ENCODE assay signal across 8 cellular contexts in genomic region chr3:152298393-152299242, GRCh38. TPM values are rescaled to one million over a fixed set of nuclear protein-coding genes. Genes with fewer than 3 reads are reported as not detected.
DNase-seq lines count a peak whose midpoint lies in the region; ATAC-seq and TF ChIP-seq lines count a peak whose summit lies in the region.

No MANE protein-coding gene starts in this region.

- H3K4me1 ChIP-seq in GM23338 (ENCODE audit: insufficient read depth) (peaks cover 62% of the 10 kb centered on the region), Loucy (ENCODE audit: insufficient read depth, low read length, poor library complexity, severe bottlenecking) (peaks cover 45% of the 10 kb centered on the region), SK-N-SH (ENCODE audit: control insufficient read depth in 1 of 2, insufficient read depth in 2 of 2, low read depth in 1 of 2, low read length in 1 of 2) (peaks cover 20 to 30% of the 10 kb centered on the region in 2 experiments; a peak in 3 of 4 replicates), iPS-15b (ENCODE audit: control insufficient read depth, insufficient read depth, low read length) (peaks cover 26% of the 10 kb centered on the region), gastrocnemius medialis (peaks cover 47 to 49% of the 10 kb centered on the region in 2 donors)

- H4K20me1 ChIP-seq in GM23338 (replicated peaks; ENCODE audit: insufficient read depth) = 0 out of 2 replicates have a peak, but pooled peaks cover 2% of the 10 kb centered on the region
- H4K20me1 ChIP-seq in Loucy (ENCODE audit: insufficient read depth, low read length, poor library complexity, severe bottlenecking) = peaks cover 98% of the 10 kb centered on the region
- peaks cover 46% of the 10 kb centered on the region for H4K20me1 ChIP-seq in SK-N-SH (ENCODE audit: insufficient read depth)

- 3% methylated on average over 14 of the region's 14 CpGs for WGBS in SK-N-SH (ENCODE audit: low lambda C conversion rate)

- H3K9me2 ChIP-seq in GM23338 (ENCODE audit: insufficient read depth) (no peaks in the 10 kb centered on the region), Loucy (replicated peaks; ENCODE audit: low read depth, low read length) (no peaks in the 10 kb centered on the region), SK-N-SH (no peaks in the 10 kb centered on the region)

- H3K27me3 Mint-ChIP-seq in GM23338 (ENCODE audit: insufficient read depth, low read depth, poor library complexity) = no peaks in the 10 kb centered on the region

- H3K4me2 ChIP-seq in GM23338 (peak overlapping the region; percentile 28), Loucy (ENCODE audit: low read depth, low read length, poor library complexity, severe bottlenecking) (peak overlapping the region; percentile 9), SK-N-SH (peak overlapping the region; percentile 75)

- H3K27me3 ChIP-seq in GM23338 (ENCODE audit: insufficient read depth) (no peaks in the 10 kb centered on the region), Loucy (ENCODE audit: insufficient read depth, low read length, poor library complexity, severe bottlenecking) (no peaks in the 10 kb centered on the region), SK-N-SH (ENCODE audit: insufficient read depth) (no peaks in the 10 kb centered on the region), iPS-15b (ENCODE audit: control insufficient read depth, insufficient read depth, low read length) (no peaks in the 10 kb centered on the region), gastrocnemius medialis (no peaks in the 10 kb centered on the region)

- peaks cover 57% of the 10 kb centered on the region for H3K4me1 Mint-ChIP-seq in GM23338

- POLR2A ChIA-PET in SK-N-SH (lab: Yijun Ruan, JAX) = interaction anchor here (0.9 to 1.3 kb wide), 2 partner anchors 23 to 30 kb away, joined by 3 to 7 read pairs; partner anchors contain the start of gene MBNL1

- peak overlapping the region; percentile 60 for H3K27ac ChIP-seq in GM23338 (ENCODE audit: low read depth)
- peak overlapping the region; percentile 92 to 97 for H3K27ac ChIP-seq in SK-N-SH (ENCODE audit: low read depth in 2 of 2, low read length in 1 of 2)
- peak overlapping the region; percentile 85 to 92 (median 88) for H3K27ac ChIP-seq in gastrocnemius medialis

- no peaks in the 10 kb centered on the region for H3K36me3 Mint-ChIP-seq in GM23338 (ENCODE audit: low read depth)

- CTCF ChIA-PET in SK-N-SH (lab: Yijun Ruan, JAX) = interaction anchor here (1.1 to 1.8 kb wide), 3 partner anchors 8 to 146 kb away, joined by 3 to 4 read pairs (median 3); no protein-coding TSS in a partner anchor

- H3K9me3 ChIP-seq in Loucy (ENCODE audit: insufficient read depth, low read depth, low read length) = no peaks in the 10 kb centered on the region
- H3K9me3 ChIP-seq in SK-N-SH = no peaks in the 10 kb centered on the region
- H3K9me3 ChIP-seq in iPS-15b (ENCODE audit: control insufficient read depth, insufficient read depth, low read length) = no peaks in the 10 kb centered on the region
- H3K9me3 ChIP-seq in gastrocnemius medialis = no peaks in the 10 kb centered on the region

- H3K9ac ChIP-seq in Loucy (ENCODE audit: low read depth, low read length, poor library complexity, severe bottlenecking) (no peak overlapping the region), SK-N-SH (peak overlapping the region; percentile 59; the same call in 1 of the 2 replicates), iPS-15b (ENCODE audit: low read depth, low read length) (peak overlapping the region; percentile 41)

- peak overlapping the region; percentile 82 for H3K27ac Mint-ChIP-seq in GM23338

- peak in 1 of 2 experiments; percentile 13; a peak in 1 of 4 replicates for TF ChIP-seq EP300 in SK-N-SH (IDR thresholded peaks at IDR 0.05; ENCODE audit: borderline replicate concordance in 1 of 2, low read depth in 1 of 2, low read length in 1 of 2)

- no peaks in the 10 kb centered on the region for H3K9me3 Mint-ChIP-seq in GM23338

- TF ChIP-seq POLR2A in gastrocnemius medialis (IDR thresholded peaks at IDR 0.05) = peak; percentile 43 to 79

- TF ChIP-seq CTCF in GM23338 (conservative IDR thresholded peaks at IDR 0.05; ENCODE audit: low read depth in 2 of 2) = no peak
- TF ChIP-seq CTCF in Loucy (conservative IDR thresholded peaks at IDR 0.05; ENCODE audit: low read length) = no peak
- TF ChIP-seq CTCF in SK-N-SH (IDR thresholded peaks at IDR 0.05) = no peak
- TF ChIP-seq CTCF in astrocyte of the spinal cord (IDR thresholded peaks at IDR 0.05; ENCODE audit: low read depth, low read length) = no peak
- TF ChIP-seq CTCF in gastrocnemius medialis (IDR thresholded peaks at IDR 0.05 in 4 of 5, conservative IDR thresholded peaks at IDR 0.05 in 1 of 5) = no peak

- in situ Hi-C loops in G401 (cut with HindIII; ENCODE audit: low sequenced_read_pairs) = no loop called here
- in situ Hi-C loops in astrocyte of the spinal cord (cut with HindIII; ENCODE audit: low sequenced_read_pairs) = no loop called here
- in situ Hi-C loops in gastrocnemius medialis (cut with MboI; ENCODE audit: low sequenced_read_pairs in 4 of 4) = no loop called here

- H2AFZ ChIP-seq in GM23338 = no peak overlapping the region; the same call in 1 of the 2 replicates
- H2AFZ ChIP-seq in Loucy (ENCODE audit: low read length) = no peak overlapping the region
- no peak overlapping the region for H2AFZ ChIP-seq in SK-N-SH (ENCODE audit: low read depth)

- DNase-seq in G401 (ENCODE audit: low spot score) = peak; percentile 90
- no peak for DNase-seq in GM23338 (ENCODE audit: low spot score)
- DNase-seq in SK-N-SH = peak; percentile 60
- peak; percentile 92 for DNase-seq in astrocyte of the spinal cord (ENCODE audit: low read depth, low spot score)
- peak; percentile 77 to 82 for DNase-seq in gastrocnemius medialis
- no peak for DNase-seq in NCI-H1930 (lab: John Stamatoyannopoulos, UW)

- H3K4me3 ChIP-seq in GM23338 (peak overlapping the region; percentile 7; the same call in 1 of the 2 replicates), Loucy (ENCODE audit: low read length, poor library complexity, severe bottlenecking) (no peak overlapping the region), SK-N-SH (ENCODE audit: low read depth in 2 of 2, low read length in 1 of 2) (peak overlapping the region; percentile 50 to 60), astrocyte of the spinal cord (ENCODE audit: low read depth, low read length) (peak overlapping the region; percentile 32), iPS-15b (ENCODE audit: low read depth, low read length) (no peak overlapping the region), gastrocnemius medialis (peak overlapping the region; percentile 44 to 67 (median 55))

- H3F3A ChIP-seq in GM23338 (replicated peaks; ENCODE audit: low read depth) (no peaks in the 10 kb centered on the region), Loucy (ENCODE audit: low read depth) (no peaks in the 10 kb centered on the region), SK-N-SH (replicated peaks; ENCODE audit: insufficient read depth) (peaks cover 50% of the 10 kb centered on the region)

- H3K4me3 Mint-ChIP-seq in GM23338 = peak overlapping the region; percentile 38

- peaks cover 52% of the 10 kb centered on the region for H3K79me2 ChIP-seq in GM23338 (replicated peaks; ENCODE audit: insufficient read depth)
- peaks cover 100% of the 10 kb centered on the region for H3K79me2 ChIP-seq in Loucy (ENCODE audit: insufficient read depth, low read length)
- peaks cover 98% of the 10 kb centered on the region for H3K79me2 ChIP-seq in SK-N-SH (ENCODE audit: insufficient read depth)

- H3K36me3 ChIP-seq in GM23338 (ENCODE audit: insufficient read depth) (no peaks in the 10 kb centered on the region), Loucy (ENCODE audit: insufficient read depth, low read length) (peaks cover 47% of the 10 kb centered on the region), SK-N-SH (replicated peaks in 1 of 2; ENCODE audit: control insufficient read depth in 1 of 2, insufficient read depth in 2 of 2, low read length in 1 of 2) (peaks cover 15 to 20% of the 10 kb centered on the region in 2 experiments), iPS-15b (ENCODE audit: control insufficient read depth, insufficient read depth, low read length) (no peaks in the 10 kb centered on the region), gastrocnemius medialis (peaks cover 0 to 10% of the 10 kb centered on the region in 2 donors)

- no peak for TF ChIP-seq RAD21 in SK-N-SH (IDR thresholded peaks at IDR 0.05; ENCODE audit: low read length)

- intact Hi-C loops in gastrocnemius medialis (cut with DNase I; ENCODE audit: low total_unique reads) = loop anchor here (2.0 kb wide), 2 partner anchors 28 to 106 kb away; no protein-coding TSS in a partner anchor

- ATAC-seq in GM23338 (peak; percentile 68), gastrocnemius medialis (peak; percentile 74 to 76)

TF ChIP-seq in GM23338, 12 proteins besides CTCF, POLR2A, EP300 and RAD21 (continues in another document):
- TF ChIP-seq JUNB (IDR thresholded peaks at IDR 0.05; ENCODE audit: unreplicated experiment) = no peak

TF ChIP-seq in SK-N-SH, 30 proteins besides CTCF, POLR2A, EP300 and RAD21 (continues in another document):
- no peak for TF ChIP-seq SMC3 (IDR thresholded peaks at IDR 0.05; ENCODE audit: low read depth, low read length)
- TF ChIP-seq SIN3A (IDR thresholded peaks at IDR 0.05; ENCODE audit: borderline replicate concordance, low read depth, low read length) = 0 out of 2 replicates have a peak, but pooled peaks have one; percentile 74
- TF ChIP-seq GABPA (IDR thresholded peaks at IDR 0.05; ENCODE audit: low read depth) = peak; percentile 58
- peak; percentile 34; the same call in 1 of the 2 replicates for TF ChIP-seq TAF1 (IDR thresholded peaks at IDR 0.05; ENCODE audit: borderline replicate concordance, low read depth, low read length)
- TF ChIP-seq JUND (IDR thresholded peaks at IDR 0.05) = peak; percentile 3
- peak; percentile 51; the same call in 1 of the 2 replicates for TF ChIP-seq YY1 (IDR thresholded peaks at IDR 0.05; ENCODE audit: low read depth)
- peak; percentile 13 for TF ChIP-seq CHD2 (IDR thresholded peaks at IDR 0.05; ENCODE audit: low read length, partially characterized antibody)

RNA-seq across cellular contexts. Expression of gene MBNL1, which starts 29.9 kb away (rescaled TPM):
- 31.4 and 61.2 TPM in 2 replicates for total RNA-seq in G401 (2014; rRNA removed; shearing (Covaris generic))
- total RNA-seq in GM23338 (2014; rRNA removed; shearing (Covaris generic)) = 15.7 and 23.2 TPM in 2 replicates
- polyA plus RNA-seq in GM23338 (2016; fragmentation: Nextera tagmentation; extraction: Ambion mirVana) (8.4 and 9.4 TPM in 2 replicates), SK-N-SH (2012; rRNA removed) (44.3 and 65.1 TPM in 2 replicates)
- 53.4 and 63.3 TPM in 2 replicates for polyA plus RNA-seq in SK-N-SH (2012; cell fraction: cytosol; rRNA removed)
- 56.9 and 69.6 TPM in 2 replicates for polyA plus RNA-seq in SK-N-SH (2012; cell fraction: nucleus; rRNA removed)
- total RNA-seq in gastrocnemius medialis = 100 to 1,000 TPM; 519 to 597 (median 557) TPM

Comparison
In these comparisons a context has a peak if more than half of its experiments do, and no peak if none do; other contexts are left out.
1. DNase-seq: peak in G401 (single experiment), SK-N-SH (single experiment), astrocyte of the spinal cord (single experiment) and gastrocnemius medialis (2 of 2); none in GM23338 (single experiment) and NCI-H1930 (0 of 2).
2. H3K4me2 ChIP-seq: peak in every context shown above with its lines; median percentile 75 in SK-N-SH; 28 in GM23338; 9 in Loucy.
3. H3K4me3 ChIP-seq: peak in GM23338 (single experiment), SK-N-SH (2 of 2), astrocyte of the spinal cord (single experiment) and gastrocnemius medialis (4 of 4); none in Loucy (single experiment) and iPS-15b (single experiment).
4. Peak in every context shown above with its lines, with median percentiles within 50 percentile points of each other: H3K27ac ChIP-seq.